9 cellular contexts compared by ENCODE assay signal in the genomic region with DNA sequence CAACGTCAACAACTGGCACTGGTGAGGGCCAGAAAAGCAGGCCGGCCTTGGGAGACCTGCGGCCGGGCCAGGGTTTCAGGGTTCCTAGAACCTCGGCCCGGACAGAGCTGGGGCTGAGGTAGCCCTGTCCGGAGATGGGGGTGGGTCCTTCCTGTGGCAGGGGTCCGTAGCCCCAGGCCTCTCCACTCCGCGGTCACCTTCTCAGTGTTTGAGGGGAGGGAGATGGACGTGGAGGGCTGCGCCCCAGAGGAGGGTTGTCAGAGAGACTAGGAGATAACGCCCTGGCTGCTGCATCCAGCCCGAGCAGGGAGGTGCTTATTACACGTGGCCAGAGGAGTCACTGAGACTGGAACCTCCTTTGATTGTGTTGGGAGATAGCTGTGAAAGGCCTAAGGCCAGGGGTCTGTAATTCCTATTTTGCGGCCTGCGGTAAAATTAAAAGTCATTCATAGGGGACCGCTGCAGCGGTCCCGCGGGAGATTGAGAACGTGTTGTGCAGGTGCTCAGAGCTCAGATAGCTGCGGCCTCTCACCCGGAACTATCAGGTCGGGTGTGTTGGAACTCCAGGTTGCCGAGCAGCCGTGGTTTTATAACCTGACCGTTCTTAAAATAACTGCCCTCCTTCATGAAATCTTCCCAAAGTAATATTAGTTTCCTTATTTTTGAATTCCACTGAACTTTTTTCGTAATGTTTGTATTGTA. TPM values are rescaled to one million over a fixed set of nuclear protein-coding genes. Genes with fewer than 3 reads are reported as not detected.
A peak's percentile ranks its signal among the peaks of the same experiment; 100 is the strongest.
DNase-seq lines count a peak whose midpoint lies in the region; ATAC-seq and TF ChIP-seq lines count a peak whose summit lies in the region.
"Had no signal": no experiment of that assay in that cellular context is flagged by ENCODE, and none has a peak within 500 bp of the region (broad histone marks: within the 10 kb centered on the region; RNA-seq: fewer than 3 reads in every experiment).

No MANE protein-coding gene starts in this region.

- peaks cover 27% of the 10 kb centered on the region for H3K36me3 Mint-ChIP-seq in activated naive CD8-positive, alpha-beta T cell treated with anti-CD3 and anti-CD28 coated beads, Interleukin-2, amount 10 ng/mL, durations not matched to agents 7 days and 5 days

- in situ Hi-C loops in gastrocnemius medialis (cut with MboI; ENCODE audit: low sequenced_read_pairs in 4 of 4) = loop anchor here (10.0 to 25.0 kb wide), 3 partner anchors 246 to 346 kb away; partner anchors contain the start of genes ALKBH1 (in 4 of the 4) and SLIRP (in 4 of the 4)

- H3K4me3 Mint-ChIP-seq in activated naive CD8-positive, alpha-beta T cell treated with anti-CD3 and anti-CD28 coated beads, Interleukin-2, amount 10 ng/mL, durations not matched to agents 7 days and 5 days = peak overlapping the region; percentile 100

- H3K27me3 Mint-ChIP-seq in activated naive CD8-positive, alpha-beta T cell treated with anti-CD3 and anti-CD28 coated beads, Interleukin-2, amount 10 ng/mL, durations not matched to agents 7 days and 5 days = no peaks in the 10 kb centered on the region

- H3K79me2 ChIP-seq in hepatocyte = peaks cover 52% of the 10 kb centered on the region

- H3K4me3 ChIP-seq in BJ (ENCODE audit: low read depth, low read length) = peak overlapping the region; percentile 94
- H3K4me3 ChIP-seq in Peyer's patch = peak overlapping the region; percentile 74 to 98 (median 86)
- H3K4me3 ChIP-seq in hepatocyte = peak overlapping the region; percentile 55
- peak overlapping the region; percentile 90 to 96 (median 94) for H3K4me3 ChIP-seq in gastrocnemius medialis

- H3K27ac ChIP-seq in Peyer's patch = peak overlapping the region; percentile 87 to 96 (median 92)
- peak overlapping the region; percentile 96 for H3K27ac ChIP-seq in hepatocyte
- peak overlapping the region; percentile 89 to 97 (median 95) for H3K27ac ChIP-seq in gastrocnemius medialis

- H3K9me3 ChIP-seq in Peyer's patch (no peaks in the 10 kb centered on the region), hepatocyte (ENCODE audit: low read depth) (no peaks in the 10 kb centered on the region), gastrocnemius medialis (no peaks in the 10 kb centered on the region)

- H3K36me3 ChIP-seq in BJ (ENCODE audit: control insufficient read depth, insufficient read depth, low read length) = peaks cover 13% of the 10 kb centered on the region
- H3K36me3 ChIP-seq in Peyer's patch = peaks cover 0 to 38% (median 0%) of the 10 kb centered on the region in 3 donors
- peaks cover 5% of the 10 kb centered on the region for H3K36me3 ChIP-seq in hepatocyte (replicated peaks; ENCODE audit: insufficient read depth, low read depth)
- H3K36me3 ChIP-seq in gastrocnemius medialis = peaks cover 0 to 41% of the 10 kb centered on the region in 2 donors

- H4K20me1 ChIP-seq in hepatocyte (ENCODE audit: insufficient read depth, poor library complexity, severe bottlenecking) = peaks cover 10% of the 10 kb centered on the region

- TF ChIP-seq CTCF in BJ (IDR thresholded peaks at IDR 0.05; ENCODE audit: insufficient read depth, low read depth, low read length) (no peak), Peyer's patch (IDR thresholded peaks at IDR 0.05) (no peak), hepatocyte (IDR thresholded peaks at IDR 0.05; ENCODE audit: poor library complexity) (no peak), gastrocnemius medialis (IDR thresholded peaks at IDR 0.05 in 4 of 5, conservative IDR thresholded peaks at IDR 0.05 in 1 of 5) (no peak)

- peak; percentile 23 for ATAC-seq in GM19023 (IDR thresholded peaks at IDR 0.05; ENCODE audit: unreplicated experiment)
- peak; percentile 18 for ATAC-seq in HG03159 (IDR thresholded peaks at IDR 0.05; ENCODE audit: unreplicated experiment)
- ATAC-seq in activated naive CD8-positive, alpha-beta T cell treated with anti-CD3 and anti-CD28 coated beads, Interleukin-2, amount 10 ng/mL, durations not matched to agents 7 days and 5 days (ENCODE audit: low read depth) = peak; percentile 19
- peak; percentile 3 to 12 for ATAC-seq in gastrocnemius medialis

- intact Hi-C loops in gastrocnemius medialis (cut with DNase I; ENCODE audit: low total_unique reads) = loop anchor here (1.0 to 5.0 kb wide), 4 partner anchors 156 to 641 kb away; partner anchors contain the start of gene SPTLC2

- peak overlapping the region; percentile 100 for H3K27ac Mint-ChIP-seq in activated naive CD8-positive, alpha-beta T cell treated with anti-CD3 and anti-CD28 coated beads, Interleukin-2, amount 10 ng/mL, durations not matched to agents 7 days and 5 days

- CTCF ChIA-PET in BJ (lab: Yijun Ruan, JAX) = interaction anchor here (1.0 to 3.8 kb wide), 18 partner anchors 9 to 272 kb away, joined by 3 to 41 read pairs (median 5); no protein-coding TSS in a partner anchor

- WGBS in hepatocyte (ENCODE audit: low lambda C conversion rate, missing lambda C conversion rate) = 2% methylated on average over 29 of the region's 29 CpGs

- peaks cover 0 to 14% (median 8%) of the 10 kb centered on the region in 4 donors for H3K4me1 ChIP-seq in Peyer's patch
- H3K4me1 ChIP-seq in hepatocyte (ENCODE audit: insufficient read depth) = peaks cover 12% of the 10 kb centered on the region
- H3K4me1 ChIP-seq in gastrocnemius medialis = peaks cover 23 to 25% of the 10 kb centered on the region in 2 donors

- H2AFZ ChIP-seq in hepatocyte = peak overlapping the region; percentile 91

- peak overlapping the region; percentile 93 for H3K4me2 ChIP-seq in hepatocyte

- no peaks in the 10 kb centered on the region for H3K9me2 ChIP-seq in hepatocyte (replicated peaks; ENCODE audit: insufficient read depth)

- H3K9me3 Mint-ChIP-seq in activated naive CD8-positive, alpha-beta T cell treated with anti-CD3 and anti-CD28 coated beads, Interleukin-2, amount 10 ng/mL, durations not matched to agents 7 days and 5 days = no peaks in the 10 kb centered on the region

- no peaks in the 10 kb centered on the region for H3K27me3 ChIP-seq in BJ (ENCODE audit: control insufficient read depth, insufficient read depth, low read length)
- H3K27me3 ChIP-seq in Peyer's patch = no peaks in the 10 kb centered on the region
- no peaks in the 10 kb centered on the region for H3K27me3 ChIP-seq in hepatocyte
- H3K27me3 ChIP-seq in gastrocnemius medialis = no peaks in the 10 kb centered on the region

- DNase-seq in BJ (ENCODE audit: low read depth) (no peak), Peyer's patch (peak; percentile 44 to 62 (median 60)), hepatocyte (ENCODE audit: low spot score) (peak; percentile 58), gastrocnemius medialis (no peak), HuH-7 (ENCODE audit: low spot score) (no peak)
- DNase-seq in activated naive CD8-positive, alpha-beta T cell treated with anti-CD3 and anti-CD28 coated beads, Interleukin-2, amount 10 ng/mL, durations not matched to agents 7 days and 5 days = no peak

- TF ChIP-seq POLR2A in Peyer's patch (IDR thresholded peaks at IDR 0.05) (no peak), gastrocnemius medialis (IDR thresholded peaks at IDR 0.05) (no peak)

- H3K4me1 Mint-ChIP-seq in activated naive CD8-positive, alpha-beta T cell treated with anti-CD3 and anti-CD28 coated beads, Interleukin-2, amount 10 ng/mL, durations not matched to agents 7 days and 5 days = peaks cover 30% of the 10 kb centered on the region

- POLR2A ChIA-PET in BJ (lab: Charles Lee) = no interaction called here
- POLR2A ChIA-PET in activated naive CD8-positive, alpha-beta T cell treated with anti-CD3 and anti-CD28 coated beads, Interleukin-2, amount 10 ng/mL, durations not matched to agents 7 days and 5 days (lab: Charles Lee) = interaction anchor here (0.7 to 2.7 kb wide), 6 partner anchors 48 to 248 kb away, joined by 3 to 14 read pairs (median 4); partner anchors contain the start of genes GSTZ1, POMT2, SAMD15 and TMED8

RNA-seq across cellular contexts. Expression of gene AHSA1, which starts 0.5 kb away (rescaled TPM):
- polyA plus RNA-seq in BJ (2011; rRNA removed) (90.1 and 126 TPM in 2 replicates), hepatocyte (127 and 128 TPM in 2 replicates)
- 61.3 and 93.9 TPM in 2 replicates for polyA minus RNA-seq in BJ (2011; rRNA and poly(A)+ RNA removed)
- total RNA-seq in Peyer's patch (100 to 1,000 TPM in 1 of 4 donors, 10 to 100 TPM in 3; 56.6 to 129 (median 80.9) TPM), hepatocyte (111 and 126 TPM in 2 replicates), gastrocnemius medialis (100 to 1,000 TPM; 112 to 200 (median 165) TPM)
- 100 to 1,000 TPM; 154 to 163 TPM for total RNA-seq in activated naive CD8-positive, alpha-beta T cell treated with anti-CD3 and anti-CD28 coated beads, Interleukin-2, amount 10 ng/mL, durations not matched to agents 7 days and 5 days

RNA-seq across cellular contexts. Expression of gene VIPAS39, which starts 1.0 kb away (rescaled TPM):
- polyA plus RNA-seq in BJ (2011; rRNA removed) (31.3 and 38.4 TPM in 2 replicates), hepatocyte (11.7 and 13.0 TPM in 2 replicates)
- polyA minus RNA-seq in BJ (2011; rRNA and poly(A)+ RNA removed) = 15.5 and 24.2 TPM in 2 replicates
- total RNA-seq in Peyer's patch (10 to 100 TPM; 19.0 to 55.3 (median 25.3) TPM), hepatocyte (22.6 and 29.2 TPM in 2 replicates), gastrocnemius medialis (10 to 100 TPM in 3 of 4 donors, 1 to 10 TPM in 1; 8.8 to 19.6 (median 17.6) TPM)
- total RNA-seq in activated naive CD8-positive, alpha-beta T cell treated with anti-CD3 and anti-CD28 coated beads, Interleukin-2, amount 10 ng/mL, durations not matched to agents 7 days and 5 days = 10 to 100 TPM; 19.2 to 19.6 TPM

RNA-seq across cellular contexts. Expression of gene NOXRED1, which starts 35.1 kb away (rescaled TPM):
- polyA plus RNA-seq in BJ (2011; rRNA removed) = 0.16 and 0.18 TPM in 2 replicates
- polyA minus RNA-seq in BJ (2011; rRNA and poly(A)+ RNA removed) = 0.14 and 0.57 TPM in 2 replicates
- 1 to 10 TPM in 2 of 4 donors, not detected in 2; 1.2 to 2.8 TPM for total RNA-seq in Peyer's patch
- total RNA-seq in activated naive CD8-positive, alpha-beta T cell treated with anti-CD3 and anti-CD28 coated beads, Interleukin-2, amount 10 ng/mL, durations not matched to agents 7 days and 5 days = under 1 TPM; 0.58 to 0.71 TPM
- total RNA-seq in hepatocyte = 0.13 and 0.40 TPM in 2 replicates
- 0.10 TPM in 1 of 2 replicates, not detected in the other for polyA plus RNA-seq in hepatocyte
- not detected for total RNA-seq in gastrocnemius medialis

RNA-seq across cellular contexts. Expression of gene ISM2, which starts 40.2 kb away (rescaled TPM):
- polyA plus RNA-seq in BJ (2011; rRNA removed) (0.07 TPM in 2 replicates), hepatocyte (6.3 and 9.0 TPM in 2 replicates)
- 0.05 TPM in 1 of 2 replicates, not detected in the other for polyA minus RNA-seq in BJ (2011; rRNA and poly(A)+ RNA removed)
- total RNA-seq in Peyer's patch (not detected), hepatocyte (5.1 and 8.1 TPM in 2 replicates), gastrocnemius medialis (not detected)
- under 1 TPM in 1 of 2 experiments, not detected in 1; 0.64 TPM for total RNA-seq in activated naive CD8-positive, alpha-beta T cell treated with anti-CD3 and anti-CD28 coated beads, Interleukin-2, amount 10 ng/mL, durations not matched to agents 7 days and 5 days
- total RNA-seq: T-helper 2 cell treated with Interferon-gamma antibody and Interleukin-4, amounts not matched to agents 100 ng/mL and 5 ng/mL, for 36 hours had no signal

Comparison
In these comparisons a context has a peak if more than half of its experiments do, and no peak if none do; other contexts are left out.
1. DNase-seq: peak in Peyer's patch (3 of 3) and hepatocyte (single experiment); none in BJ (single experiment), activated naive CD8-positive, alpha-beta T cell treated with anti-CD3 and anti-CD28 coated beads, Interleukin-2, amount 10 ng/mL, durations not matched to agents 7 days and 5 days (single experiment), gastrocnemius medialis (0 of 2) and HuH-7 (single experiment).
2. Peak in every context shown above with its lines, with median percentiles within 50 percentile points of each other: H3K4me3 ChIP-seq, ATAC-seq and H3K27ac ChIP-seq.